ENCODE assay signal across 1 cellular context in the genomic region with DNA sequence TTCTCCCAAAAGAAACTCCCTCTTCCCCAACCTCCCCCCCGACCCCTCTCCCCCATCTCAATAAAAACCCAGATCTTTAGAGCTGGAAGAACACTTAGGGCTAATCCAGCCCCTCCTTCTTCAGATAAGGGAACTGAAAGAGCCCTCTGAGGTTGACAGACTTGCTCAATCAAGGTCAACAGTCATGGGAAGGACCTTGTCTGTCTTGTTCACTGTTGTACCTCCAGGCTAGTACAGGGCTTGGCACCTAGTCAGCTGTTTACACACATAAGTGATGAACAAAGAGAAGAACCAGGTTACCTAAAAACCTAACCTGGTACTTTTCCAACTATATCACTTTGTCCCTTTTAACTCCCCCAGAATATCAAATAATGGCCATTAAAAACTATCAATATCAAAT.
TF ChIP-seq lines count a peak whose summit lies in the region.

No MANE protein-coding gene starts in this region.

TF ChIP-seq in GM12878, 131 proteins besides CTCF, POLR2A, EP300 and RAD21 (continued from another document):
- TF ChIP-seq SPI1 (IDR thresholded peaks at IDR 0.05; ENCODE audit: borderline replicate concordance, insufficient read depth, low read depth, low read length) (peak; percentile 80; the same call in 1 of the 2 replicates), RCOR1 (conservative IDR thresholded peaks at IDR 0.05; ENCODE audit: low read depth, low read length) (no peak), PAX5 (IDR thresholded peaks at IDR 0.05; ENCODE audit: borderline replicate concordance, low read depth, low read length) (no peak), WRNIP1 (IDR thresholded peaks at IDR 0.05; ENCODE audit: borderline replicate concordance, low read depth, low read length) (no peak)
- TF ChIP-seq, protein P1, sequence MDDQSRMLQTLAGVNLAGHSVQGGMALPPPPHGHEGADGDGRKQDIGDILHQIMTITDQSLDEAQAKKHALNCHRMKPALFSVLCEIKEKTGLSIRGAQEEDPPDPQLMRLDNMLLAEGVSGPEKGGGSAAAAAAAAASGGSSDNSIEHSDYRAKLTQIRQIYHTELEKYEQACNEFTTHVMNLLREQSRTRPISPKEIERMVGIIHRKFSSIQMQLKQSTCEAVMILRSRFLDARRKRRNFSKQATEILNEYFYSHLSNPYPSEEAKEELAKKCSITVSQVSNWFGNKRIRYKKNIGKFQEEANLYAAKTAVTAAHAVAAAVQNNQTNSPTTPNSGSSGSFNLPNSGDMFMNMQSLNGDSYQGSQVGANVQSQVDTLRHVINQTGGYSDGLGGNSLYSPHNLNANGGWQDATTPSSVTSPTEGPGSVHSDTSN (IDR thresholded peaks at IDR 0.05; ENCODE audit: insufficient replicate concordance, low read depth, low read length), result peak; percentile 37
